ENCODE assay signal across 8 cellular contexts in the genomic region with DNA sequence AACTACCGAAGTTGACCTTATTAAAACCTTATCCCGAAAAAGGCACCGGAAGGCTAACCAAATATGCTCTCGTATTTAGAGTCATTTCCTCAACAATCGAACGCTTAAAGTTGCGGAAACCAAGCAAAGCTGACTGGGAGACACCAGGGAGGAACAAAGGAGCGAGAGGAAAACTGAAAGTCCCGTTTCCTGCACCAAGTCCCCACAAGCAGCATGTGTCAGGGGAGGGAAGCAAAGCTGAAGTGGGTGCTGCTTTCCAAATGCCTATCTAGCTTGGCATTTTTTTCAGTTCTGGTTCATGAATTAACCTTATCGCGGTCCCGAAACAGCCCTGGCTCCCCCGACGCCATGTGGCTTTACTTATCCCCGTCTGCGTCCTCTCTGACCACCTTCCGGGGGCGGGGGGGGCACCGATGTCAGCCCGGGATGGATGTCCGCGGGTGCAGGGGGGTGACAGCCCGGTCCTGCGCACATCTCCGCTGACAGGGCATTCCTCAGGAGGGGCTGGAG. TPM values are rescaled to one million over a fixed set of nuclear protein-coding genes. Genes with fewer than 3 reads are reported as not detected.
DNase-seq lines count a peak whose midpoint lies in the region; ATAC-seq, FAIRE-seq and TF ChIP-seq lines count a peak whose summit lies in the region.

No MANE protein-coding gene starts in this region.

- peak overlapping the region; percentile 78 to 89 (median 84) for H3K9ac ChIP-seq in BLaER1 treated with 17β-estradiol and CSF1 and Interleukin-3, amounts not matched to agents 10 nM and 100 nM
- peak overlapping the region; percentile 56 to 80 for H3K9ac ChIP-seq in colonic mucosa (ENCODE audit: low read depth in 2 of 2, low read length in 2 of 2)

- no peak for DNase-seq in Panc1 (ENCODE audit: low read depth, low spot score)
- peak; percentile 57 for DNase-seq in colonic mucosa
- DNase-seq in kidney glomerular epithelial cell (lab: John Stamatoyannopoulos, UW), result peak; percentile 46
- peak; percentile 48 for DNase-seq in stimulated activated CD8-positive, alpha-beta memory T cell treated with anti-CD3 and anti-CD28 coated beads, Interleukin-4, amount 100 ng/mL, for 48 hours
- no peak for DNase-seq in frontal cortex (ENCODE audit: low spot score in 2 of 2)

- peaks cover 78 to 95% (median 90%) of the 10 kb centered on the region in 10 experiments for H3K4me1 ChIP-seq in BLaER1 treated with 17β-estradiol and CSF1 and Interleukin-3, amounts not matched to agents 10 nM and 100 nM
- peaks cover 24% of the 10 kb centered on the region for H3K4me1 ChIP-seq in Panc1 (ENCODE audit: control insufficient read depth, insufficient read depth, low read length)
- peaks cover 1% of the 10 kb centered on the region for H3K4me1 ChIP-seq in colonic mucosa

- peaks cover 0 to 14% (median 7%) of the 10 kb centered on the region in 11 experiments; a peak in 10 of 22 replicates for H3K36me3 ChIP-seq in BLaER1 treated with 17β-estradiol and CSF1 and Interleukin-3, amounts not matched to agents 10 nM and 100 nM
- H3K36me3 ChIP-seq in Panc1 (ENCODE audit: control insufficient read depth, insufficient read depth, low read length) (no peaks in the 10 kb centered on the region), colonic mucosa (no peaks in the 10 kb centered on the region)

- no peaks in the 10 kb centered on the region for H3K27me3 ChIP-seq in BLaER1 treated with 17β-estradiol and CSF1 and Interleukin-3, amounts not matched to agents 10 nM and 100 nM
- H3K27me3 ChIP-seq in Panc1 (ENCODE audit: control insufficient read depth, insufficient read depth, low read length) (no peaks in the 10 kb centered on the region), colonic mucosa (no peaks in the 10 kb centered on the region)

- peaks cover 0 to 90% (median 23%) of the 10 kb centered on the region in 11 experiments; a peak in 15 of 22 replicates for H4K20me1 ChIP-seq in BLaER1 treated with 17β-estradiol and CSF1 and Interleukin-3, amounts not matched to agents 10 nM and 100 nM

- peak overlapping the region; percentile 77 to 98 (median 92) for H3K4me2 ChIP-seq in BLaER1 treated with 17β-estradiol and CSF1 and Interleukin-3, amounts not matched to agents 10 nM and 100 nM

- TF ChIP-seq CTCF in Panc1 (IDR thresholded peaks at IDR 0.05) (no peak), colonic mucosa (IDR thresholded peaks at IDR 0.05) (no peak)

- H3K9me3 ChIP-seq in BLaER1 treated with 17β-estradiol and CSF1 and Interleukin-3, amounts not matched to agents 10 nM and 100 nM (replicated peaks in 1 of 11), result peaks cover 0 to 13% (median 0%) of the 10 kb centered on the region in 11 experiments; a peak in 3 of 22 replicates
- H3K9me3 ChIP-seq in Panc1 (ENCODE audit: control insufficient read depth, insufficient read depth, low read depth, low read length) (no peaks in the 10 kb centered on the region), colonic mucosa (no peaks in the 10 kb centered on the region)

- FAIRE-seq in frontal cortex (lab: Jason Lieb, UNC), result no peak

- BruUV-seq in Panc1 (replicated peaks; lab: Mats Ljungman, UMichigan), result no TSS peak

- in situ Hi-C loops in Panc1 (cut with HindIII; ENCODE audit: low pct_unique_long_range_greater_than_20kb, low sequenced_read_pairs), result no loop called here

- peak overlapping the region; percentile 71 to 97 (median 87) for H3K27ac ChIP-seq in BLaER1 treated with 17β-estradiol and CSF1 and Interleukin-3, amounts not matched to agents 10 nM and 100 nM
- H3K27ac ChIP-seq in Panc1 (ENCODE audit: low read length) (peak overlapping the region; percentile 84), colonic mucosa (peak overlapping the region; percentile 76)

- ATAC-seq in GM19438 (IDR thresholded peaks at IDR 0.05; ENCODE audit: low read depth, unreplicated experiment) (peak; percentile 54), Panc1 (peak; percentile 69), HG02884 (IDR thresholded peaks at IDR 0.05; ENCODE audit: unreplicated experiment) (no peak)

- POLR2A ChIA-PET in Panc1 (lab: Charles Lee), result interaction anchor here (0.7 kb wide), 2 partner anchors 22 to 208 kb away, joined by 3 to 4 read pairs; no protein-coding TSS in a partner anchor

- intact Hi-C loops in Panc1 (cut with micrococcal nuclease; ENCODE audit: unreplicated experiment) (no loop called here), colonic mucosa (cut with DNase I) (no loop called here)

- CTCF ChIA-PET in Panc1 (lab: Charles Lee), result interaction anchor here (0.6 kb wide), 1 partner anchor 249 kb away, joined by 3 read pairs; no protein-coding TSS in a partner anchor

- peak overlapping the region; percentile 52 to 69 (median 60) for H3K4me3 ChIP-seq in BLaER1 treated with 17β-estradiol and CSF1 and Interleukin-3, amounts not matched to agents 10 nM and 100 nM
- H3K4me3 ChIP-seq in Panc1 (ENCODE audit: low read depth in 2 of 2, low read length in 2 of 2) (peak overlapping the region; percentile 39 to 59), colonic mucosa (peak overlapping the region; percentile 54)

RNA-seq across cellular contexts. Expression of a gene that starts 44.1 kb away (rescaled TPM):
- total RNA-seq in Panc1 (2021; ENCODE audit: unreplicated experiment) (28.6 TPM), colonic mucosa (10 to 100 TPM; 15.2 to 21.3 TPM), frontal cortex (14.3 TPM)
- polyA plus RNA-seq in Panc1 (2012; ENCODE audit: insufficient read length), result 11.7 TPM

Comparison
In these comparisons a context has a peak if more than half of its experiments do, and no peak if none do; other contexts are left out.
1. DNase-seq: peak in colonic mucosa (single experiment), kidney glomerular epithelial cell (single experiment) and stimulated activated CD8-positive, alpha-beta memory T cell treated with anti-CD3 and anti-CD28 coated beads, Interleukin-4, amount 100 ng/mL, for 48 hours (single experiment); none in Panc1 (single experiment) and frontal cortex (0 of 2).
2. Peak in every context shown above with its lines, with median percentiles within 50 percentile points of each other: H3K27ac ChIP-seq and H3K4me3 ChIP-seq.